Comparison of ENCODE assay signal across 28 cellular contexts in genomic region chr3:148453764-148454163, GRCh38.
"Had no signal": no experiment of that assay in that cellular context is flagged by ENCODE, and none has a peak within 500 bp of the region (broad histone marks: within the 10 kb centered on the region; RNA-seq: fewer than 3 reads in every experiment).

No MANE protein-coding gene starts in this region.

- H3K4me1 ChIP-seq: esophagus squamous epithelium, gastroesophageal sphincter, heart right ventricle had no signal

- H3K4me3 Mint-ChIP-seq: activated B cell treated with CpG ODN at 0.5 μM for 24 hours; activated CD8-positive, alpha-beta T cell treated with anti-CD3 and anti-CD28 coated beads for 36 hours; activated naive CD4-positive, alpha-beta T cell treated with anti-CD3 and anti-CD28 coated beads for 36 hours; activated naive CD4-positive, alpha-beta T cell treated with anti-CD3 and anti-CD28 coated beads, Interleukin-2, amount 50 U/mL, for 24 hours; activated naive CD8-positive, alpha-beta T cell treated with anti-CD3 and anti-CD28 coated beads for 36 hours; activated naive CD8-positive, alpha-beta T cell treated with anti-CD3 and anti-CD28 coated beads, Interleukin-2, amount 50 U/mL, for 24 hours; activated T-cell treated with anti-CD3 and anti-CD28 coated beads, Interleukin-2, amount 50 U/mL, for 4 hours; activated T-helper 17 cell treated with anti-CD3 and anti-CD28 coated beads, Interleukin-2, amount 50 U/mL, for 72 hours; central memory CD8-positive, alpha-beta T cell; effector memory CD8-positive, alpha-beta T cell had no signal

- H3K36me3 ChIP-seq: adrenal gland, brain microvascular endothelial cell, esophagus squamous epithelium, gastroesophageal sphincter, heart right ventricle had no signal

- H3K9me3 Mint-ChIP-seq: activated B cell treated with CpG ODN at 0.5 μM for 24 hours; activated CD8-positive, alpha-beta T cell treated with anti-CD3 and anti-CD28 coated beads for 36 hours; activated naive CD4-positive, alpha-beta T cell treated with anti-CD3 and anti-CD28 coated beads, Interleukin-2, amount 50 U/mL, for 24 hours; activated naive CD8-positive, alpha-beta T cell treated with anti-CD3 and anti-CD28 coated beads for 36 hours had no signal

- H3K4me1 Mint-ChIP-seq: activated B cell treated with CpG ODN at 0.5 μM for 24 hours; activated naive CD4-positive, alpha-beta T cell treated with anti-CD3 and anti-CD28 coated beads, Interleukin-2, amount 50 U/mL, for 24 hours; activated naive CD8-positive, alpha-beta T cell treated with anti-CD3 and anti-CD28 coated beads for 36 hours; activated naive CD8-positive, alpha-beta T cell treated with anti-CD3 and anti-CD28 coated beads, Interleukin-2, amount 50 U/mL, for 24 hours; activated T-helper 17 cell treated with anti-CD3 and anti-CD28 coated beads, Interleukin-2, amount 50 U/mL, for 72 hours; central memory CD8-positive, alpha-beta T cell had no signal

- ATAC-seq: activated CD4-positive, CD25-positive, alpha-beta regulatory T cell treated with anti-CD3 and anti-CD28 coated beads, Interleukin-2, amount 50 U/mL, for 24 hours; activated CD8-positive, alpha-beta T cell treated with anti-CD3 and anti-CD28 coated beads for 36 hours; activated naive CD8-positive, alpha-beta T cell treated with anti-CD3 and anti-CD28 coated beads, Interleukin-2, amount 50 U/mL, for 24 hours; activated T-cell treated with anti-CD3 and anti-CD28 coated beads, Interleukin-2, amount 50 U/mL, for 4 hours; activated T-helper 17 cell treated with anti-CD3 and anti-CD28 coated beads, Interleukin-2, amount 50 U/mL, for 72 hours; effector memory CD8-positive, alpha-beta T cell; gastroesophageal sphincter; heart right ventricle had no signal

- DNase-seq: activated B cell treated with CpG ODN at 0.5 μM for 24 hours; activated CD4-positive, alpha-beta T cell treated with anti-CD3 and anti-CD28 coated beads for 48 hours; activated CD4-positive, alpha-beta T cell treated with anti-CD3 and anti-CD28 coated beads, Interleukin-2, amount 50 U/mL, for 1 hour; activated CD4-positive, alpha-beta T cell treated with anti-CD3 and anti-CD28 coated beads, Interleukin-2, amount 50 U/mL, for 48 hours; activated CD8-positive, alpha-beta memory T cell treated with anti-CD3 and anti-CD28 coated beads for 24 hours; activated CD8-positive, alpha-beta T cell treated with anti-CD3 and anti-CD28 coated beads for 36 hours; activated effector memory CD4-positive, alpha-beta T cell treated with Interleukin-2 at 50 U/mL for 16 hours; activated gamma-delta T cell treated with Interleukin-2 at 50 U/mL for 16 hours; activated naive CD4-positive, alpha-beta T cell treated with anti-CD3 and anti-CD28 coated beads for 36 hours; activated naive CD8-positive, alpha-beta T cell treated with anti-CD3 and anti-CD28 coated beads for 36 hours; activated naive CD8-positive, alpha-beta T cell treated with anti-CD3 and anti-CD28 coated beads, Interleukin-2, amount 50 U/mL, for 24 hours; activated T-cell treated with anti-CD3 and anti-CD28 coated beads, Interleukin-2, amount 50 U/mL, for 4 hours; adrenal gland; brain microvascular endothelial cell; cortex of kidney; dermis blood vessel endothelial cell; effector CD4-positive, alpha-beta T cell; effector memory CD8-positive, alpha-beta T cell; esophagus squamous epithelium; foreskin melanocyte; heart right ventricle; T-helper 2 cell had no signal

- H3K27me3 ChIP-seq: adrenal gland, brain microvascular endothelial cell, esophagus squamous epithelium, gastroesophageal sphincter, heart right ventricle had no signal

- H3K4me3 ChIP-seq: adrenal gland, esophagus squamous epithelium, gastroesophageal sphincter, heart right ventricle had no signal

- H3K36me3 Mint-ChIP-seq: activated naive CD4-positive, alpha-beta T cell treated with anti-CD3 and anti-CD28 coated beads, Interleukin-2, amount 50 U/mL, for 24 hours; activated naive CD8-positive, alpha-beta T cell treated with anti-CD3 and anti-CD28 coated beads for 36 hours had no signal

- H3K27me3 Mint-ChIP-seq: activated B cell treated with CpG ODN at 0.5 μM for 24 hours; activated CD8-positive, alpha-beta T cell treated with anti-CD3 and anti-CD28 coated beads for 36 hours; activated naive CD4-positive, alpha-beta T cell treated with anti-CD3 and anti-CD28 coated beads, Interleukin-2, amount 50 U/mL, for 24 hours; activated naive CD8-positive, alpha-beta T cell treated with anti-CD3 and anti-CD28 coated beads for 36 hours; activated naive CD8-positive, alpha-beta T cell treated with anti-CD3 and anti-CD28 coated beads, Interleukin-2, amount 50 U/mL, for 24 hours; activated T-helper 17 cell treated with anti-CD3 and anti-CD28 coated beads, Interleukin-2, amount 50 U/mL, for 72 hours; central memory CD8-positive, alpha-beta T cell; effector memory CD8-positive, alpha-beta T cell had no signal

- H3K27ac ChIP-seq: adrenal gland, brain microvascular endothelial cell, epithelial cell of prostate, esophagus squamous epithelium, gastroesophageal sphincter, heart right ventricle had no signal

- H3K9me3 ChIP-seq: adrenal gland, esophagus squamous epithelium, gastroesophageal sphincter, heart right ventricle had no signal

- H3K27ac Mint-ChIP-seq: activated B cell treated with CpG ODN at 0.5 μM for 24 hours; activated CD8-positive, alpha-beta T cell treated with anti-CD3 and anti-CD28 coated beads for 36 hours; activated naive CD4-positive, alpha-beta T cell treated with anti-CD3 and anti-CD28 coated beads for 36 hours; activated naive CD4-positive, alpha-beta T cell treated with anti-CD3 and anti-CD28 coated beads, Interleukin-2, amount 50 U/mL, for 24 hours; activated naive CD8-positive, alpha-beta T cell treated with anti-CD3 and anti-CD28 coated beads for 36 hours; activated naive CD8-positive, alpha-beta T cell treated with anti-CD3 and anti-CD28 coated beads, Interleukin-2, amount 50 U/mL, for 24 hours; activated T-helper 17 cell treated with anti-CD3 and anti-CD28 coated beads, Interleukin-2, amount 50 U/mL, for 72 hours; effector memory CD8-positive, alpha-beta T cell had no signal
